In genomic region chr1:43232482-43232881, GRCh38 we compare ENCODE assay signal across 20 cellular contexts. TPM values are rescaled to one million over a fixed set of nuclear protein-coding genes. Genes with fewer than 3 reads are reported as not detected.
DNase-seq lines count a peak whose midpoint lies in the region; TF ChIP-seq lines count a peak whose summit lies in the region.
"Had no signal": no experiment of that assay in that cellular context is flagged by ENCODE, and none has a peak within 500 bp of the region (broad histone marks: within the 10 kb centered on the region; RNA-seq: fewer than 3 reads in every experiment).

No MANE protein-coding gene starts in this region.

- H3K4me1 ChIP-seq in GM23248 (ENCODE audit: insufficient read depth) (peaks cover 13% of the 10 kb centered on the region), stomach (peaks cover 36 to 63% (median 44%) of the 10 kb centered on the region in 4 donors)
- H3K4me1 ChIP-seq: uterus had no signal

- peak overlapping the region in 3 of 5 experiments; percentile 26 to 73 (median 67) for H3K27ac Mint-ChIP-seq in brain
- H3K27ac Mint-ChIP-seq: activated naive CD8-positive, alpha-beta T cell treated with anti-CD3 and anti-CD28 coated beads, Interleukin-2, amount 50 U/mL, for 24 hours; activated T-helper 2 cell treated with anti-CD3 and anti-CD28 coated beads, Interferon-gamma antibody, Interleukin-2, Interleukin-4, amounts not matched to agents 10 μg/mL and 5 μg/mL and 100 μg/mL, durations not matched to agents 14 hours and 24 hours and 36 hours; endodermal cell; neural progenitor cell had no signal

- H2AFZ ChIP-seq in GM23248, result peak overlapping the region; percentile 81
- H2AFZ ChIP-seq: neural progenitor cell had no signal

- TF ChIP-seq EP300 in stomach (IDR thresholded peaks at IDR 0.05), result no peak

- TF ChIP-seq CTCF in brain (conservative IDR thresholded peaks at IDR 0.05), result no peak
- TF ChIP-seq CTCF in fibroblast of the aortic adventitia (IDR thresholded peaks at IDR 0.05; ENCODE audit: insufficient read depth, low read length), result no peak
- TF ChIP-seq CTCF in stomach (IDR thresholded peaks at IDR 0.05), result no peak

- H4K20me1 ChIP-seq in GM23248 (ENCODE audit: insufficient read depth), result no peaks in the 10 kb centered on the region
- H4K20me1 ChIP-seq: BLaER1 had no signal

- no peaks in the 10 kb centered on the region for H3K36me3 Mint-ChIP-seq in brain
- H3K36me3 Mint-ChIP-seq: neural progenitor cell had no signal

- no peaks in the 10 kb centered on the region for H3K36me3 ChIP-seq in GM23248 (ENCODE audit: low read depth)
- H3K36me3 ChIP-seq in stomach, result no peaks in the 10 kb centered on the region
- H3K36me3 ChIP-seq: BLaER1, neural progenitor cell, uterus had no signal

- no peak overlapping the region for H3K9ac ChIP-seq in GM23248
- H3K9ac ChIP-seq: BLaER1, neural progenitor cell had no signal

- H3K4me3 Mint-ChIP-seq in brain, result peak overlapping the region in 1 of 5 experiments; percentile 10
- H3K4me3 Mint-ChIP-seq: activated naive CD8-positive, alpha-beta T cell treated with anti-CD3 and anti-CD28 coated beads, Interleukin-2, amount 50 U/mL, for 24 hours; endodermal cell; neural progenitor cell had no signal

- H3K4me1 Mint-ChIP-seq in brain, result peaks cover 9% of the 10 kb centered on the region
- H3K4me1 Mint-ChIP-seq: activated naive CD8-positive, alpha-beta T cell treated with anti-CD3 and anti-CD28 coated beads, Interleukin-2, amount 50 U/mL, for 24 hours had no signal

- H3K9me3 Mint-ChIP-seq in brain, result no peaks in the 10 kb centered on the region
- H3K9me3 Mint-ChIP-seq: activated naive CD8-positive, alpha-beta T cell treated with anti-CD3 and anti-CD28 coated beads, Interleukin-2, amount 50 U/mL, for 24 hours; activated T-helper 2 cell treated with anti-CD3 and anti-CD28 coated beads, Interferon-gamma antibody, Interleukin-2, Interleukin-4, amounts not matched to agents 10 μg/mL and 5 μg/mL and 100 μg/mL, durations not matched to agents 14 hours and 24 hours and 36 hours; endodermal cell; neural progenitor cell had no signal

- in situ Hi-C loops in GM23248 (cut with MboI), result loop anchor here (25.0 kb wide), 2 partner anchors 430 to 705 kb away; partner anchors contain the start of genes ARTN, IPO13 and KDM4A

- H3K4me3 ChIP-seq in GM23248 (peak overlapping the region; percentile 32; the same call in 1 of the 2 replicates), fibroblast of the aortic adventitia (ENCODE audit: low read depth, low read length) (peak overlapping the region; percentile 18), stomach (no peak overlapping the region)
- H3K4me3 ChIP-seq: BLaER1, neural progenitor cell, uterus had no signal

- intact Hi-C loops in stomach (cut with DNase I; ENCODE audit: low total_unique reads), result no loop called here

- no peak for TF ChIP-seq POLR2A in stomach (IDR thresholded peaks at IDR 0.05)

- H3K9me2 ChIP-seq in GM23248 (ENCODE audit: insufficient read depth), result no peaks in the 10 kb centered on the region

- no peaks in the 10 kb centered on the region for H3K9me3 ChIP-seq in GM23248 (ENCODE audit: low read depth)
- no peaks in the 10 kb centered on the region for H3K9me3 ChIP-seq in stomach
- H3K9me3 ChIP-seq: BLaER1, uterus had no signal

- peak; percentile 30 for DNase-seq in GM23248
- peak; percentile 44 for DNase-seq in fibroblast of the aortic adventitia (ENCODE audit: low read depth)
- no peak for DNase-seq in stomach
- no peak for DNase-seq in A172 (ENCODE audit: low spot score)
- no peak for DNase-seq in DMS 273 treated with DMSO at 0.1 percent for 48 hours (lab: John Stamatoyannopoulos, UW)
- no peak for DNase-seq in AG20443 (ENCODE audit: low spot score)
- DNase-seq: activated naive CD8-positive, alpha-beta T cell treated with anti-CD3 and anti-CD28 coated beads, Interleukin-2, amount 50 U/mL, for 24 hours; central memory CD4-positive, alpha-beta T cell; endodermal cell; midbrain; NCI-H526 treated with DMSO at 0.1 percent for 48 hours; stimulated activated naive CD8-positive, alpha-beta T cell treated with anti-CD3 and anti-CD28 coated beads, Interleukin-15, Interleukin-2, amounts not matched to agents 100 U/mL and 50 U/mL, for 24 hours; uterus had no signal

- H3F3A ChIP-seq in GM23248 (ENCODE audit: insufficient read depth), result 0 out of 2 replicates have a peak, but pooled peaks cover 8% of the 10 kb centered on the region

- H3K27ac ChIP-seq in GM23248, result peak overlapping the region; percentile 33; the same call in 1 of the 2 replicates
- peak overlapping the region; percentile 40 to 74 (median 63) for H3K27ac ChIP-seq in stomach
- H3K27ac ChIP-seq: BLaER1, HL-60, neural progenitor cell, uterus had no signal

- peaks cover 5% of the 10 kb centered on the region for H3K27me3 Mint-ChIP-seq in brain
- H3K27me3 Mint-ChIP-seq: activated naive CD8-positive, alpha-beta T cell treated with anti-CD3 and anti-CD28 coated beads, Interleukin-2, amount 50 U/mL, for 24 hours had no signal

- H3K79me2 ChIP-seq in GM23248 (ENCODE audit: insufficient read depth), result no peaks in the 10 kb centered on the region

- H3K27me3 ChIP-seq in GM23248 (replicated peaks; ENCODE audit: insufficient read depth) (no peaks in the 10 kb centered on the region), stomach (no peaks in the 10 kb centered on the region)
- H3K27me3 ChIP-seq: BLaER1, neural progenitor cell, uterus had no signal

- peak overlapping the region; percentile 69 for H3K4me2 ChIP-seq in GM23248 (ENCODE audit: unreplicated experiment)
- H3K4me2 ChIP-seq: BLaER1, neural progenitor cell had no signal

- WGBS in GM23248 (ENCODE audit: low coverage in 1 of 2, low lambda C conversion rate in 2 of 2, missing lambda C conversion rate in 2 of 2), 2 experiments, result 27 to 35% methylated on average over 4 of the region's 4 CpGs
- 52 to 82% (median 62%) methylated on average over 4 of the region's 4 CpGs for WGBS in stomach, 5 donors

RNA-seq across cellular contexts. Expression of gene TMEM125, which starts 37.3 kb away (rescaled TPM):
- not detected in 2 replicates for total RNA-seq in GM23248 (2014; rRNA removed; shearing (Covaris generic))
- polyA plus RNA-seq in GM23248 (2016; fragmentation: Nextera tagmentation; extraction: Ambion mirVana), result not detected in 2 replicates
- polyA plus RNA-seq in brain (ENCODE audit: insufficient read depth, low read depth, low replicate concordance), result 16.4 TPM
- not detected in 2 replicates for total RNA-seq in fibroblast of the aortic adventitia (ENCODE audit: low replicate concordance)
- total RNA-seq in stomach, result 10 to 100 TPM in 3 of 5 donors, 1 to 10 TPM in 2; 7.0 to 41.9 (median 13.6) TPM
- 10 to 100 TPM; 19.2 to 38.8 (median 26.5) TPM for polyA plus RNA-seq in stomach
- not detected in 2 replicates for total RNA-seq in A172 (2014; rRNA removed; shearing (Covaris generic))
- total RNA-seq: activated T-helper 2 cell treated with anti-CD3 and anti-CD28 coated beads, Interferon-gamma antibody, Interleukin-2, Interleukin-4, amounts not matched to agents 10 μg/mL and 5 μg/mL and 100 μg/mL, durations not matched to agents 14 hours and 24 hours and 36 hours; SK-MEL-5 had no signal

RNA-seq across cellular contexts. Expression of gene C1orf210, which starts 52.9 kb away (rescaled TPM):
- not detected in 2 replicates for total RNA-seq in GM23248 (2014; rRNA removed; shearing (Covaris generic))
- not detected in 2 replicates for polyA plus RNA-seq in GM23248 (2016; fragmentation: Nextera tagmentation; extraction: Ambion mirVana)
- polyA plus RNA-seq in brain (ENCODE audit: insufficient read depth, low read depth, low replicate concordance), result 1.7 TPM
- total RNA-seq in fibroblast of the aortic adventitia (ENCODE audit: low replicate concordance), result not detected in 2 replicates
- total RNA-seq in stomach, result 10 to 100 TPM in 2 of 5 donors, 1 to 10 TPM in 2, not detected in 1; 4.3 to 24.3 (median 11.6) TPM
- polyA plus RNA-seq in stomach, result 10 to 100 TPM in 2 of 3 donors, 1 to 10 TPM in 1; 7.7 to 34.4 (median 20.2) TPM
- not detected in 2 replicates for total RNA-seq in A172 (2014; rRNA removed; shearing (Covaris generic))
- total RNA-seq: activated T-helper 2 cell treated with anti-CD3 and anti-CD28 coated beads, Interferon-gamma antibody, Interleukin-2, Interleukin-4, amounts not matched to agents 10 μg/mL and 5 μg/mL and 100 μg/mL, durations not matched to agents 14 hours and 24 hours and 36 hours; fibroblast of villous mesenchyme; SK-MEL-5 had no signal

Comparison
In these comparisons a context has a peak if more than half of its experiments do, and no peak if none do; other contexts are left out.
1. DNase-seq: peak in GM23248 (single experiment) and fibroblast of the aortic adventitia (single experiment); none in stomach (single experiment), A172 (single experiment), DMS 273 treated with DMSO at 0.1 percent for 48 hours (single experiment) and AG20443 (single experiment).
2. H3K4me3 ChIP-seq: peak in GM23248 (single experiment) and fibroblast of the aortic adventitia (single experiment); none in stomach (0 of 4).